In the genomic region with DNA sequence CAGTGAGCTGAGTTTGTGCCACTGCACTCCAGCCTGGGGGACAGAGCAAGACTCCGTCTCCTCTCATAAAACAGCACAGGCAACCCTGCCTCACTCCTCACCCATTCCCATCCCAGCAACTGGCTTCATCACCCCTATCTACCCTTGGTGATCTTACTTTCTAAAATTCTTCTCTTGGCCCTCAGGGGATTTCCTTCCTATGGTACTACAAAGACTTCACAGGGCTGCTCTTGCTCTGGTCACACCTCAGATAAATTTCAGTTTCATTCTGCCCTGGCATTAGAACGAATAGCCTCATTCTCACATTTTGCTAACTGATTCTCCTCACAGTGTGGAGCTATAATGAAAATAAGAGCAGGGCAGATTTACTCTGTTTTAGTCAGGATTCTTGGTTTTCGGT, we compare ENCODE assay signal across 10 cellular contexts. TPM values are rescaled to one million over a fixed set of nuclear protein-coding genes. Genes with fewer than 3 reads are reported as not detected.
DNase-seq lines count a peak whose midpoint lies in the region; ATAC-seq and TF ChIP-seq lines count a peak whose summit lies in the region.
"Had no signal": no experiment of that assay in that cellular context is flagged by ENCODE, and none has a peak within 500 bp of the region (broad histone marks: within the 10 kb centered on the region; RNA-seq: fewer than 3 reads in every experiment).

No MANE protein-coding gene starts in this region.

- no peak overlapping the region for H4K91ac ChIP-seq in neuronal stem cell (ENCODE audit: low read depth, low read length, poor library complexity)

- no peak for DNase-seq in CD8-positive, alpha-beta memory T cell
- DNase-seq in SHP77 (lab: John Stamatoyannopoulos, UW) (no peak), neuronal stem cell (ENCODE audit: low spot score) (no peak), hepatocyte (ENCODE audit: low spot score) (no peak), medulla oblongata (ENCODE audit: extremely low spot score) (no peak)
- DNase-seq: Kasumi-1 had no signal

- no peak overlapping the region for H3K23ac ChIP-seq in neuronal stem cell (ENCODE audit: low read depth, low read length, poor library complexity)

- H3K14ac ChIP-seq in neuronal stem cell (ENCODE audit: low read length): no peak overlapping the region

- no peak overlapping the region for H2BK12ac ChIP-seq in neuronal stem cell (ENCODE audit: low read length)

- peaks cover 5% of the 10 kb centered on the region for H3K4me1 ChIP-seq in CD8-positive, alpha-beta memory T cell (ENCODE audit: insufficient read depth, low read length)
- H3K4me1 ChIP-seq in neuronal stem cell (ENCODE audit: control insufficient read depth in 2 of 2, insufficient read depth in 1 of 2, low read depth in 1 of 2, low read length in 2 of 2) (no peaks in the 10 kb centered on the region), hepatocyte (ENCODE audit: insufficient read depth) (no peaks in the 10 kb centered on the region)
- H3K4me1 ChIP-seq: parathyroid adenoma had no signal

- ATAC-seq in GM19328 (IDR thresholded peaks at IDR 0.05; ENCODE audit: unreplicated experiment) (peak; percentile 75), HG02840 (IDR thresholded peaks at IDR 0.05; ENCODE audit: low FRiP score, unreplicated experiment) (peak; percentile 43), HG03571 (IDR thresholded peaks at IDR 0.05; ENCODE audit: unreplicated experiment) (peak; percentile 85)

- no peak overlapping the region for H2AFZ ChIP-seq in neuronal stem cell (ENCODE audit: low read length)
- H2AFZ ChIP-seq in hepatocyte: no peak overlapping the region
- H2AFZ ChIP-seq: parathyroid adenoma had no signal

- H3K79me2 ChIP-seq in hepatocyte: no peaks in the 10 kb centered on the region
- H3K79me2 ChIP-seq: parathyroid adenoma had no signal

- H2BK15ac ChIP-seq in neuronal stem cell (ENCODE audit: low read length): no peak overlapping the region

- H3K27me3 Mint-ChIP-seq in CD8-positive, alpha-beta memory T cell: peaks cover 0 to 1% of the 10 kb centered on the region in 2 donors

- no peaks in the 10 kb centered on the region for H3K9me3 ChIP-seq in CD8-positive, alpha-beta memory T cell (ENCODE audit: low read length)
- H3K9me3 ChIP-seq in neuronal stem cell (replicated peaks in 1 of 2; ENCODE audit: control insufficient read depth in 2 of 2, insufficient read depth in 1 of 2, low read depth in 1 of 2, low read length in 2 of 2) (no peaks in the 10 kb centered on the region), hepatocyte (ENCODE audit: low read depth) (no peaks in the 10 kb centered on the region)

- peak overlapping the region in 7 of 8 donors; percentile 18 to 85 (median 30) for H3K27ac Mint-ChIP-seq in CD8-positive, alpha-beta memory T cell

- no peak overlapping the region for H3K4ac ChIP-seq in neuronal stem cell (ENCODE audit: low read length)

- H4K20me1 ChIP-seq in hepatocyte (ENCODE audit: insufficient read depth, poor library complexity, severe bottlenecking): no peaks in the 10 kb centered on the region

- H3K9me3 Mint-ChIP-seq in CD8-positive, alpha-beta memory T cell: no peaks in the 10 kb centered on the region

- H3K79me1 ChIP-seq in neuronal stem cell (ENCODE audit: low read depth, low read length): no peaks in the 10 kb centered on the region

- no peak for TF ChIP-seq CTCF in hepatocyte (IDR thresholded peaks at IDR 0.05; ENCODE audit: poor library complexity)

- CTCF ChIA-PET in CD8-positive, alpha-beta memory T cell (lab: Charles Lee): interaction anchor here (1.3 to 2.5 kb wide), 6 partner anchors 9 to 1091 kb away, joined by 3 to 12 read pairs (median 8); no protein-coding TSS in a partner anchor

- no peak overlapping the region for H3K18ac ChIP-seq in neuronal stem cell (ENCODE audit: low read length)

- no peak overlapping the region for H2BK120ac ChIP-seq in neuronal stem cell (ENCODE audit: low read depth, low read length)

- no CpG with 5 or more reads among the region's 3 CpGs for WGBS in neuronal stem cell (ENCODE audit: extremely low coverage in 2 of 2, insufficient read length in 2 of 2, insufficient replicate concordance in 1 of 2), 2 donors
- 79% methylated on average over 3 of the region's 3 CpGs for WGBS in hepatocyte (ENCODE audit: low lambda C conversion rate, missing lambda C conversion rate)

- H3K36me3 Mint-ChIP-seq in CD8-positive, alpha-beta memory T cell: peaks cover 0 to 5% (median 0%) of the 10 kb centered on the region in 3 donors

- no peak overlapping the region for H2AK5ac ChIP-seq in neuronal stem cell (ENCODE audit: low read depth, low read length)

- no peak overlapping the region for H2BK5ac ChIP-seq in neuronal stem cell (ENCODE audit: low read length)

- H3K27me3 ChIP-seq in CD8-positive, alpha-beta memory T cell (ENCODE audit: insufficient read depth, low read length, poor library complexity, severe bottlenecking): no peaks in the 10 kb centered on the region
- H3K27me3 ChIP-seq in neuronal stem cell (ENCODE audit: control insufficient read depth in 3 of 3, insufficient read depth in 3 of 3, low read depth in 1 of 3, low read length in 3 of 3): peaks cover 0 to 7% (median 0%) of the 10 kb centered on the region in 3 experiments
- H3K27me3 ChIP-seq in hepatocyte: peaks cover 7% of the 10 kb centered on the region

- H3K27ac ChIP-seq in CD8-positive, alpha-beta memory T cell (ENCODE audit: low read depth, low read length): no peak overlapping the region
- H3K27ac ChIP-seq in neuronal stem cell (replicated peaks; ENCODE audit: low read length) (no peak overlapping the region), hepatocyte (no peak overlapping the region)
- H3K27ac ChIP-seq: parathyroid adenoma had no signal

- H3K4me1 Mint-ChIP-seq in CD8-positive, alpha-beta memory T cell: peaks cover 18 to 23% (median 23%) of the 10 kb centered on the region in 3 donors

- H3K36me3 ChIP-seq in CD8-positive, alpha-beta memory T cell (ENCODE audit: insufficient read depth, low read length): no peaks in the 10 kb centered on the region
- H3K36me3 ChIP-seq in neuronal stem cell (replicated peaks in 1 of 2; ENCODE audit: control insufficient read depth in 2 of 2, insufficient read depth in 2 of 2, low read length in 2 of 2) (no peaks in the 10 kb centered on the region), hepatocyte (replicated peaks; ENCODE audit: insufficient read depth, low read depth) (no peaks in the 10 kb centered on the region)

- no peak overlapping the region for H3K9ac ChIP-seq in neuronal stem cell (ENCODE audit: low read depth, low read length, poor library complexity)
- H3K9ac ChIP-seq: parathyroid adenoma had no signal

- H3K4me2 ChIP-seq in neuronal stem cell (ENCODE audit: insufficient read depth, low read length, poor library complexity, severe bottlenecking): no peak overlapping the region
- no peak overlapping the region for H3K4me2 ChIP-seq in hepatocyte

- H3K9me2 ChIP-seq in hepatocyte (replicated peaks; ENCODE audit: insufficient read depth): no peaks in the 10 kb centered on the region

- H3K4me3 ChIP-seq in CD8-positive, alpha-beta memory T cell (ENCODE audit: low read length): no peak overlapping the region
- no peak overlapping the region for H3K4me3 ChIP-seq in neuronal stem cell (ENCODE audit: low read length in 2 of 2)
- H3K4me3 ChIP-seq in hepatocyte: no peak overlapping the region

- H3K4me3 Mint-ChIP-seq in CD8-positive, alpha-beta memory T cell: peak overlapping the region in 6 of 7 donors; percentile 17 to 87 (median 43)

- POLR2A ChIA-PET in CD8-positive, alpha-beta memory T cell (lab: Charles Lee): no interaction called here

- H4K8ac ChIP-seq in neuronal stem cell (ENCODE audit: low read depth, low read length): no peak overlapping the region

RNA-seq across cellular contexts. Expression of gene CRBN, which starts 22.1 kb away (rescaled TPM):
- total RNA-seq in CD8-positive, alpha-beta memory T cell: 10 to 100 TPM; 41.7 to 47.8 TPM
- polyA plus RNA-seq in CD8-positive, alpha-beta memory T cell: 156 TPM
- 36.4 TPM for polyA plus RNA-seq in neuronal stem cell (2013, experiment 1 of 2)
- polyA plus RNA-seq in neuronal stem cell (2013, experiment 2 of 2): 37.0 TPM
- 53.9 and 62.7 TPM in 2 replicates for total RNA-seq in hepatocyte
- polyA plus RNA-seq in hepatocyte: 29.8 and 31.0 TPM in 2 replicates
